Comparison of ENCODE assay signal across 2 cellular contexts in the genomic region with DNA sequence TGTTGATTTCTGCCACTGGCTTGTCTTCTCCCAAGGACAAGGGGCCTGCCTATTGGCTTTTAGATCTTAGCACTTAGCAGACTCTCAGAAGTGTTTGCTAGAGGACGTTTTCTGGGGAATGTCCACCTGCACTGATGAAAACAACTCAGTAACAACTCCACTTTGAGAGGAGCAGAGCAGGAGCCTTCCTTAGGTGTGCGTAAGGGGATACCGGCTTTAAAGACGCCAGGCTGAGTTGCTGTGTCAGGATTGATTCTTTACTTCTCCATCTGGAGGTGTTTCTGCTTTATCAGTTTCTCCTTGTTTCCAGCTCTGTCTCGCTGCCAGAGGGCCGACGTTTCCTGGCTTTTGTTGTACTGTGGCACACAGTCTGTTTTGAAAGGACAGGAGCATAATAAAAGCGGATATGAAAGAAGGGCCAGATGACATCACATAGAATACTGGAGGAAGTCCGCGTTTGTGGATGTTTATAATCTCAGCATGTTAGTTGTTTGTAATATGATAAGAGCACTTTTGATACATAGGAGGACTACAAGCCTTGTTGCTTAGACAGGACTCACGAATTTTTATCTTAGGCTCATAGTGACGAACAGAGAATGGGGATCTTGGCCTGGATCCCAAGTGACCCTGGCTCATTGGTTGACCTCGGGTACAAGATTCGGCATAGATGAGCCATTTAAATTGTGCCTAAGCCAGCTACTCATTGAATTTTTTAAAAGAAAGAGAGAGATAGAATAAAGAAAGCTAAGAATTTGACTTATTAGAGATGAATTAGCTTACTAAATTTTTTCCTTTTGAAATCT.
TF ChIP-seq lines count a peak whose summit lies in the region.

No MANE protein-coding gene starts in this region.

TF ChIP-seq in liver, 16 proteins besides CTCF, POLR2A, EP300 and RAD21:
- no peak for TF ChIP-seq TAF1 (conservative IDR thresholded peaks at IDR 0.05)
- TF ChIP-seq SP1 (IDR thresholded peaks at IDR 0.05), result no peak
- TF ChIP-seq NR2F2 (IDR thresholded peaks at IDR 0.05), result peak; percentile 40
- TF ChIP-seq YY1 (IDR thresholded peaks at IDR 0.05), result no peak
- TF ChIP-seq GABPA (IDR thresholded peaks at IDR 0.05 in 1 of 2, conservative IDR thresholded peaks at IDR 0.05 in 1 of 2), result peak; percentile 39 to 54
- TF ChIP-seq, protein P1, sequence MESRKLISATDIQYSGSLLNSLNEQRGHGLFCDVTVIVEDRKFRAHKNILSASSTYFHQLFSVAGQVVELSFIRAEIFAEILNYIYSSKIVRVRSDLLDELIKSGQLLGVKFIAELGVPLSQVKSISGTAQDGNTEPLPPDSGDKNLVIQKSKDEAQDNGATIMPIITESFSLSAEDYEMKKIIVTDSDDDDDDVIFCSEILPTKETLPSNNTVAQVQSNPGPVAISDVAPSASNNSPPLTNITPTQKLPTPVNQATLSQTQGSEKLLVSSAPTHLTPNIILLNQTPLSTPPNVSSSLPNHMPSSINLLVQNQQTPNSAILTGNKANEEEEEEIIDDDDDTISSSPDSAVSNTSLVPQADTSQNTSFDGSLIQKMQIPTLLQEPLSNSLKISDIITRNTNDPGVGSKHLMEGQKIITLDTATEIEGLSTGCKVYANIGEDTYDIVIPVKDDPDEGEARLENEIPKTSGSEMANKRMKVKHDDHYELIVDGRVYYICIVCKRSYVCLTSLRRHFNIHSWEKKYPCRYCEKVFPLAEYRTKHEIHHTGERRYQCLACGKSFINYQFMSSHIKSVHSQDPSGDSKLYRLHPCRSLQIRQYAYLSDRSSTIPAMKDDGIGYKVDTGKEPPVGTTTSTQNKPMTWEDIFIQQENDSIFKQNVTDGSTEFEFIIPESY (IDR thresholded peaks at IDR 0.05), result no peak
- TF ChIP-seq, protein P2, sequence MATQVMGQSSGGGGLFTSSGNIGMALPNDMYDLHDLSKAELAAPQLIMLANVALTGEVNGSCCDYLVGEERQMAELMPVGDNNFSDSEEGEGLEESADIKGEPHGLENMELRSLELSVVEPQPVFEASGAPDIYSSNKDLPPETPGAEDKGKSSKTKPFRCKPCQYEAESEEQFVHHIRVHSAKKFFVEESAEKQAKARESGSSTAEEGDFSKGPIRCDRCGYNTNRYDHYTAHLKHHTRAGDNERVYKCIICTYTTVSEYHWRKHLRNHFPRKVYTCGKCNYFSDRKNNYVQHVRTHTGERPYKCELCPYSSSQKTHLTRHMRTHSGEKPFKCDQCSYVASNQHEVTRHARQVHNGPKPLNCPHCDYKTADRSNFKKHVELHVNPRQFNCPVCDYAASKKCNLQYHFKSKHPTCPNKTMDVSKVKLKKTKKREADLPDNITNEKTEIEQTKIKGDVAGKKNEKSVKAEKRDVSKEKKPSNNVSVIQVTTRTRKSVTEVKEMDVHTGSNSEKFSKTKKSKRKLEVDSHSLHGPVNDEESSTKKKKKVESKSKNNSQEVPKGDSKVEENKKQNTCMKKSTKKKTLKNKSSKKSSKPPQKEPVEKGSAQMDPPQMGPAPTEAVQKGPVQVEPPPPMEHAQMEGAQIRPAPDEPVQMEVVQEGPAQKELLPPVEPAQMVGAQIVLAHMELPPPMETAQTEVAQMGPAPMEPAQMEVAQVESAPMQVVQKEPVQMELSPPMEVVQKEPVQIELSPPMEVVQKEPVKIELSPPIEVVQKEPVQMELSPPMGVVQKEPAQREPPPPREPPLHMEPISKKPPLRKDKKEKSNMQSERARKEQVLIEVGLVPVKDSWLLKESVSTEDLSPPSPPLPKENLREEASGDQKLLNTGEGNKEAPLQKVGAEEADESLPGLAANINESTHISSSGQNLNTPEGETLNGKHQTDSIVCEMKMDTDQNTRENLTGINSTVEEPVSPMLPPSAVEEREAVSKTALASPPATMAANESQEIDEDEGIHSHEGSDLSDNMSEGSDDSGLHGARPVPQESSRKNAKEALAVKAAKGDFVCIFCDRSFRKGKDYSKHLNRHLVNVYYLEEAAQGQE (IDR thresholded peaks at IDR 0.05), result no peak

TF ChIP-seq in HepG2, 621 proteins besides CTCF, POLR2A, EP300 and RAD21:
- TF ChIP-seq SP1 (IDR thresholded peaks at IDR 0.05) (no peak), SP1 (CRISPR knock-in tag; IDR thresholded peaks at IDR 0.05) (no peak), ZFP62 (CRISPR knock-in tag; IDR thresholded peaks at IDR 0.05) (no peak), YY1 (IDR thresholded peaks at IDR 0.05; ENCODE audit: insufficient read depth, insufficient replicate concordance, low read depth, low read length) (no peak), REPIN1 (CRISPR knock-in tag; IDR thresholded peaks at IDR 0.05; ENCODE audit: borderline replicate concordance, low read depth) (no peak), GATAD1 (CRISPR knock-in tag; IDR thresholded peaks at IDR 0.05) (no peak), MIXL1 (CRISPR knock-in tag; IDR thresholded peaks at IDR 0.05) (no peak), ZNF12 (CRISPR knock-in tag; IDR thresholded peaks at IDR 0.05) (no peak), CEBPB (IDR thresholded peaks at IDR 0.05; ENCODE audit: borderline replicate concordance, low read depth, low read length) (no peak), YEATS4 (CRISPR knock-in tag; IDR thresholded peaks at IDR 0.05; ENCODE audit: borderline replicate concordance) (no peak), ZNF446 (CRISPR knock-in tag; IDR thresholded peaks at IDR 0.05) (no peak), AHR (CRISPR knock-in tag; IDR thresholded peaks at IDR 0.05) (no peak), ERF (CRISPR knock-in tag; IDR thresholded peaks at IDR 0.05) (no peak), NFRKB (IDR thresholded peaks at IDR 0.05) (no peak), TEAD2 (CRISPR knock-in tag; IDR thresholded peaks at IDR 0.05) (no peak)
- TF ChIP-seq, protein P3, sequence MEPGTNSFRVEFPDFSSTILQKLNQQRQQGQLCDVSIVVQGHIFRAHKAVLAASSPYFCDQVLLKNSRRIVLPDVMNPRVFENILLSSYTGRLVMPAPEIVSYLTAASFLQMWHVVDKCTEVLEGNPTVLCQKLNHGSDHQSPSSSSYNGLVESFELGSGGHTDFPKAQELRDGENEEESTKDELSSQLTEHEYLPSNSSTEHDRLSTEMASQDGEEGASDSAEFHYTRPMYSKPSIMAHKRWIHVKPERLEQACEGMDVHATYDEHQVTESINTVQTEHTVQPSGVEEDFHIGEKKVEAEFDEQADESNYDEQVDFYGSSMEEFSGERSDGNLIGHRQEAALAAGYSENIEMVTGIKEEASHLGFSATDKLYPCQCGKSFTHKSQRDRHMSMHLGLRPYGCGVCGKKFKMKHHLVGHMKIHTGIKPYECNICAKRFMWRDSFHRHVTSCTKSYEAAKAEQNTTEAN (CRISPR knock-in tag; conservative IDR thresholded peaks at IDR 0.05), result no peak
- TF ChIP-seq, protein P4, sequence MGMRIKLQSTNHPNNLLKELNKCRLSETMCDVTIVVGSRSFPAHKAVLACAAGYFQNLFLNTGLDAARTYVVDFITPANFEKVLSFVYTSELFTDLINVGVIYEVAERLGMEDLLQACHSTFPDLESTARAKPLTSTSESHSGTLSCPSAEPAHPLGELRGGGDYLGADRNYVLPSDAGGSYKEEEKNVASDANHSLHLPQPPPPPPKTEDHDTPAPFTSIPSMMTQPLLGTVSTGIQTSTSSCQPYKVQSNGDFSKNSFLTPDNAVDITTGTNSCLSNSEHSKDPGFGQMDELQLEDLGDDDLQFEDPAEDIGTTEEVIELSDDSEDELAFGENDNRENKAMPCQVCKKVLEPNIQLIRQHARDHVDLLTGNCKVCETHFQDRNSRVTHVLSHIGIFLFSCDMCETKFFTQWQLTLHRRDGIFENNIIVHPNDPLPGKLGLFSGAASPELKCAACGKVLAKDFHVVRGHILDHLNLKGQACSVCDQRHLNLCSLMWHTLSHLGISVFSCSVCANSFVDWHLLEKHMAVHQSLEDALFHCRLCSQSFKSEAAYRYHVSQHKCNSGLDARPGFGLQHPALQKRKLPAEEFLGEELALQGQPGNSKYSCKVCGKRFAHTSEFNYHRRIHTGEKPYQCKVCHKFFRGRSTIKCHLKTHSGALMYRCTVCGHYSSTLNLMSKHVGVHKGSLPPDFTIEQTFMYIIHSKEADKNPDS (CRISPR knock-in tag; IDR thresholded peaks at IDR 0.05), result no peak
TF ChIP-seq in HepG2: peak in this region for 0.
